In genomic region chr6:31733734-31734133, GRCh38 we compare ENCODE assay signal across 9 cellular contexts. TPM values are rescaled to one million over a fixed set of nuclear protein-coding genes. Genes with fewer than 3 reads are reported as not detected.
DNase-seq lines count a peak whose midpoint lies in the region; ATAC-seq and TF ChIP-seq lines count a peak whose summit lies in the region.
"Had no signal": no experiment of that assay in that cellular context is flagged by ENCODE, and none has a peak within 500 bp of the region (broad histone marks: within the 10 kb centered on the region; RNA-seq: fewer than 3 reads in every experiment).

No MANE protein-coding gene starts in this region.

- H3K27ac Mint-ChIP-seq in glutamatergic neuron (ENCODE audit: unreplicated experiment), result peak overlapping the region; percentile 57

- no peaks in the 10 kb centered on the region for H3K9me2 ChIP-seq in OCI-LY7 (ENCODE audit: insufficient read depth, low read length)

- H3K9me3 ChIP-seq in OCI-LY7 (ENCODE audit: low read length), result no peaks in the 10 kb centered on the region

- TF ChIP-seq CTCF in 22Rv1 (IDR thresholded peaks at IDR 0.05) (no peak), OCI-LY7 (conservative IDR thresholded peaks at IDR 0.05; ENCODE audit: low read length) (no peak), glutamatergic neuron (IDR thresholded peaks at IDR 0.05; ENCODE audit: partially characterized antibody, unreplicated experiment) (no peak)

- peaks cover 19% of the 10 kb centered on the region for H3K4me1 Mint-ChIP-seq in glutamatergic neuron (ENCODE audit: low read depth, unreplicated experiment)

- H3K36me3 Mint-ChIP-seq in glutamatergic neuron (ENCODE audit: unreplicated experiment), result no peaks in the 10 kb centered on the region

- H2AFZ ChIP-seq in OCI-LY7 (ENCODE audit: low read length), result no peak overlapping the region

- peaks cover 22% of the 10 kb centered on the region for H3K9me3 Mint-ChIP-seq in glutamatergic neuron (ENCODE audit: unreplicated experiment)

- DNase-seq in OCI-LY7 (ENCODE audit: low spot score), result no peak
- DNase-seq in glutamatergic neuron, result no peak
- no peak for DNase-seq in NCI-H69 (lab: John Stamatoyannopoulos, UW)
- DNase-seq in NCI-H1105 (lab: John Stamatoyannopoulos, UW), result no peak
- DNase-seq: dermis blood vessel endothelial cell, EL had no signal

- intact Hi-C loops in OCI-LY7 (cut with micrococcal nuclease; ENCODE audit: unreplicated experiment), result no loop called here

- H3K4me1 ChIP-seq in OCI-LY7 (ENCODE audit: insufficient read depth, low read length, poor library complexity, severe bottlenecking), result peaks cover 57% of the 10 kb centered on the region

- peaks cover 18% of the 10 kb centered on the region for H3K27me3 Mint-ChIP-seq in glutamatergic neuron (ENCODE audit: unreplicated experiment)

- no TSS peak for BruUV-seq in OCI-LY7 (replicated peaks; lab: Mats Ljungman, UMichigan)

- H3K36me3 ChIP-seq in OCI-LY7 (ENCODE audit: insufficient read depth, low read length), result peaks cover 43% of the 10 kb centered on the region

- peaks cover 34% of the 10 kb centered on the region for H3K79me2 ChIP-seq in OCI-LY7 (ENCODE audit: insufficient read depth, low read depth, low read length)

- CTCF ChIA-PET in OCI-LY7 (lab: Charles Lee; ENCODE audit: unreplicated experiment), result no interaction called here

- POLR2A ChIA-PET in OCI-LY7 (lab: Charles Lee), result no interaction called here

- ATAC-seq in GM21423 (IDR thresholded peaks at IDR 0.05; ENCODE audit: unreplicated experiment), result no peak

- peak overlapping the region; percentile 98 for H3K4me3 Mint-ChIP-seq in glutamatergic neuron (ENCODE audit: unreplicated experiment)

- H3K27ac ChIP-seq in 22Rv1 (peak overlapping the region; percentile 99), OCI-LY7 (ENCODE audit: low read depth, low read length, poor library complexity, severe bottlenecking) (peak overlapping the region; percentile 93)

- H4K20me1 ChIP-seq in OCI-LY7 (ENCODE audit: insufficient read depth, low read length), result 0 out of 2 replicates have a peak, but pooled peaks cover 8% of the 10 kb centered on the region

- peak overlapping the region; percentile 76 for H3K4me2 ChIP-seq in OCI-LY7 (ENCODE audit: low read length)

- H3K4me3 ChIP-seq in OCI-LY7 (ENCODE audit: low read depth, low read length, poor library complexity, severe bottlenecking), result peak overlapping the region; percentile 78

RNA-seq across cellular contexts. Expression of gene CLIC1, which starts 2.6 kb away (rescaled TPM):
- 376 and 413 TPM in 2 replicates for total RNA-seq in OCI-LY7 (2014; rRNA removed; shearing (Covaris generic))
- total RNA-seq in OCI-LY7 (2022) (314 and 318 TPM in 2 replicates), glutamatergic neuron (ENCODE audit: unreplicated experiment) (310 TPM)

RNA-seq across cellular contexts. Expression of gene DDAH2, which starts 4.6 kb away (rescaled TPM):
- 14.0 and 20.6 TPM in 2 replicates for total RNA-seq in OCI-LY7 (2014; rRNA removed; shearing (Covaris generic))
- total RNA-seq in OCI-LY7 (2022), result 20.4 and 26.4 TPM in 2 replicates
- total RNA-seq in glutamatergic neuron (ENCODE audit: unreplicated experiment), result 266 TPM

RNA-seq across cellular contexts. Expression of gene MSH5, which starts 6.1 kb away (rescaled TPM):
- 104 and 108 TPM in 2 replicates for total RNA-seq in OCI-LY7 (2014; rRNA removed; shearing (Covaris generic))
- total RNA-seq in OCI-LY7 (2022) (218 and 258 TPM in 2 replicates), glutamatergic neuron (ENCODE audit: unreplicated experiment) (25.7 TPM)

RNA-seq across cellular contexts. Expression of gene MPIG6B, which starts 10.6 kb away (rescaled TPM):
- not detected in 2 replicates for total RNA-seq in OCI-LY7 (2014; rRNA removed; shearing (Covaris generic))
- total RNA-seq in OCI-LY7 (2022) (not detected in 2 replicates), glutamatergic neuron (ENCODE audit: unreplicated experiment) (not detected)
- total RNA-seq: dermis blood vessel endothelial cell, RPMI7951 had no signal

RNA-seq across cellular contexts. Expression of gene LY6G6C, which starts 12.2 kb away (rescaled TPM):
- not detected in 2 replicates for total RNA-seq in OCI-LY7 (2014; rRNA removed; shearing (Covaris generic))
- not detected in 2 replicates for total RNA-seq in OCI-LY7 (2022)
- 1.8 TPM for total RNA-seq in glutamatergic neuron (ENCODE audit: unreplicated experiment)
- total RNA-seq: dermis blood vessel endothelial cell, RPMI7951 had no signal
